10 cellular contexts compared by ENCODE assay signal in genomic region chr11:96273507-96273906, GRCh38.
"Had no signal": no experiment of that assay in that cellular context is flagged by ENCODE, and none has a peak within 500 bp of the region (broad histone marks: within the 10 kb centered on the region; RNA-seq: fewer than 3 reads in every experiment).

No MANE protein-coding gene starts in this region.

- H3K4me3 Mint-ChIP-seq: activated CD8-positive, alpha-beta T cell treated with anti-CD3 and anti-CD28 coated beads for 36 hours; activated naive CD8-positive, alpha-beta T cell treated with anti-CD3 and anti-CD28 coated beads, Interleukin-2, amount 10 ng/mL, durations not matched to agents 7 days and 5 days; activated T-cell treated with anti-CD3 and anti-CD28 coated beads, Interleukin-2, amount 50 U/mL, for 72 hours had no signal

- H3K27me3 Mint-ChIP-seq: activated CD8-positive, alpha-beta T cell treated with anti-CD3 and anti-CD28 coated beads for 36 hours; activated naive CD8-positive, alpha-beta T cell treated with anti-CD3 and anti-CD28 coated beads, Interleukin-2, amount 10 ng/mL, durations not matched to agents 7 days and 5 days had no signal

- H3K27ac Mint-ChIP-seq: activated naive CD8-positive, alpha-beta T cell treated with anti-CD3 and anti-CD28 coated beads, Interleukin-2, amount 10 ng/mL, durations not matched to agents 7 days and 5 days had no signal

- H3K9me3 ChIP-seq: breast epithelium had no signal

- H3K36me3 ChIP-seq: breast epithelium had no signal

- ATAC-seq: left cardiac atrium had no signal

- H3K4me3 ChIP-seq: lung had no signal

- H3K27me3 ChIP-seq: breast epithelium had no signal

- DNase-seq: activated CD4-positive, alpha-beta T cell treated with anti-CD3 and anti-CD28 coated beads for 4 hours; activated CD8-positive, alpha-beta memory T cell treated with anti-CD3 and anti-CD28 coated beads, Interleukin-2, amount 50 U/mL, for 4 hours; activated CD8-positive, alpha-beta T cell treated with anti-CD3 and anti-CD28 coated beads for 36 hours; activated naive CD8-positive, alpha-beta T cell treated with anti-CD3 and anti-CD28 coated beads, Interleukin-2, amount 10 ng/mL, durations not matched to agents 7 days and 5 days; activated T-cell treated with anti-CD3 and anti-CD28 coated beads, Interleukin-2, amount 50 U/mL, for 72 hours; aorta; glutamatergic neuron; left cardiac atrium had no signal
